ENCODE assay signal across 11 cellular contexts in genomic region chr11:13261600-13262061, GRCh38. TPM values are rescaled to one million over a fixed set of nuclear protein-coding genes. Genes with fewer than 3 reads are reported as not detected.
DNase-seq lines count a peak whose midpoint lies in the region; ATAC-seq, FAIRE-seq and TF ChIP-seq lines count a peak whose summit lies in the region.
"Had no signal": no experiment of that assay in that cellular context is flagged by ENCODE, and none has a peak within 500 bp of the region (broad histone marks: within the 10 kb centered on the region; RNA-seq: fewer than 3 reads in every experiment).

No MANE protein-coding gene starts in this region.

- no peak for TF ChIP-seq CTCF in astrocyte of the cerebellum (IDR thresholded peaks at IDR 0.05; ENCODE audit: low read depth, low read length, missing control alignments)
- no peak for TF ChIP-seq CTCF in stomach (IDR thresholded peaks at IDR 0.05)
- TF ChIP-seq CTCF in endothelial cell (IDR thresholded peaks at IDR 0.05; ENCODE audit: unreplicated experiment), result no peak
- no peak for TF ChIP-seq CTCF in glutamatergic neuron (IDR thresholded peaks at IDR 0.05; ENCODE audit: partially characterized antibody, unreplicated experiment)

- H3K27me3 ChIP-seq in stomach, result no peaks in the 10 kb centered on the region

- peaks cover 10 to 25% (median 16%) of the 10 kb centered on the region in 4 donors for H3K4me1 ChIP-seq in stomach

- H3K27me3 Mint-ChIP-seq in endothelial cell (ENCODE audit: unreplicated experiment) (peaks cover 5% of the 10 kb centered on the region), immature natural killer cell (ENCODE audit: low read depth in 3 of 3) (peaks cover 0 to 9% (median 3%) of the 10 kb centered on the region in 3 donors), glutamatergic neuron (ENCODE audit: unreplicated experiment) (no peaks in the 10 kb centered on the region)

- no peak overlapping the region for H3K27ac Mint-ChIP-seq in endothelial cell (ENCODE audit: unreplicated experiment)
- H3K27ac Mint-ChIP-seq in immature natural killer cell, result no peak overlapping the region
- H3K27ac Mint-ChIP-seq in glutamatergic neuron (ENCODE audit: unreplicated experiment), result no peak overlapping the region

- in situ Hi-C loops in astrocyte of the cerebellum (cut with HindIII; ENCODE audit: low sequenced_read_pairs), result loop anchor here (5.0 kb wide), 1 partner anchor 36 kb away; no protein-coding TSS in a partner anchor

- H3K9me3 Mint-ChIP-seq in endothelial cell (ENCODE audit: unreplicated experiment) (no peaks in the 10 kb centered on the region), immature natural killer cell (no peaks in the 10 kb centered on the region), glutamatergic neuron (ENCODE audit: unreplicated experiment) (no peaks in the 10 kb centered on the region)
- H3K9me3 Mint-ChIP-seq: brain, nephron had no signal

- no peak for ATAC-seq in GM21737 (IDR thresholded peaks at IDR 0.05; ENCODE audit: unreplicated experiment)

- intact Hi-C loops in stomach (cut with DNase I; ENCODE audit: low total_unique reads), result no loop called here

- peak; percentile 49 for DNase-seq in H54 (ENCODE audit: insufficient read length, low spot score)
- peak; percentile 49 for DNase-seq in astrocyte of the cerebellum (ENCODE audit: low read depth)
- peak; percentile 82 for DNase-seq in iris pigment epithelial cell (ENCODE audit: low read depth)
- DNase-seq in stomach, result no peak
- no peak for DNase-seq in endothelial cell (ENCODE audit: low spot score)
- no peak for DNase-seq in immature natural killer cell
- DNase-seq in glutamatergic neuron, result no peak
- DNase-seq: T-helper 1 cell had no signal

- no peaks in the 10 kb centered on the region for H3K9me3 ChIP-seq in stomach

- no peak overlapping the region for H3K4me3 ChIP-seq in astrocyte of the cerebellum (ENCODE audit: low read depth, low read length)
- no peak overlapping the region for H3K4me3 ChIP-seq in stomach

- TF ChIP-seq POLR2A in H54 (IDR thresholded peaks at IDR 0.05; ENCODE audit: low read depth, low read length) (no peak), stomach (IDR thresholded peaks at IDR 0.05) (no peak)

- no peak for TF ChIP-seq EP300 in stomach (IDR thresholded peaks at IDR 0.05)

- peaks cover 15% of the 10 kb centered on the region for H3K4me1 Mint-ChIP-seq in endothelial cell (ENCODE audit: unreplicated experiment)
- H3K4me1 Mint-ChIP-seq in immature natural killer cell, result no peaks in the 10 kb centered on the region
- H3K4me1 Mint-ChIP-seq in glutamatergic neuron (ENCODE audit: low read depth, unreplicated experiment), result peaks cover 8% of the 10 kb centered on the region

- H3K36me3 Mint-ChIP-seq in endothelial cell (ENCODE audit: low read depth, unreplicated experiment) (no peaks in the 10 kb centered on the region), immature natural killer cell (no peaks in the 10 kb centered on the region), glutamatergic neuron (ENCODE audit: unreplicated experiment) (no peaks in the 10 kb centered on the region)
- H3K36me3 Mint-ChIP-seq: brain had no signal

- H3K27ac ChIP-seq in stomach, result peak overlapping the region; percentile 25 to 77 (median 45)

- 42 to 64% (median 56%) methylated on average over 8 of the region's 8 CpGs for WGBS in stomach, 5 donors

- H3K4me3 Mint-ChIP-seq in endothelial cell (ENCODE audit: unreplicated experiment), result no peak overlapping the region
- H3K4me3 Mint-ChIP-seq in immature natural killer cell, result no peak overlapping the region
- no peak overlapping the region for H3K4me3 Mint-ChIP-seq in glutamatergic neuron (ENCODE audit: unreplicated experiment)
- H3K4me3 Mint-ChIP-seq: brain, nephron had no signal

- FAIRE-seq in H54 (lab: Jason Lieb, UNC), result peak; percentile 43

- H3K36me3 ChIP-seq in stomach, result no peaks in the 10 kb centered on the region

RNA-seq across cellular contexts. Expression of gene BMAL1, which starts 16.0 kb away (rescaled TPM):
- total RNA-seq in stomach (100 to 1,000 TPM in 1 of 5 donors, 10 to 100 TPM in 3, 1 to 10 TPM in 1; 7.1 to 132 (median 38.0) TPM), endothelial cell (ENCODE audit: unreplicated experiment) (7.7 TPM), glutamatergic neuron (ENCODE audit: unreplicated experiment) (8.6 TPM)
- polyA plus RNA-seq in stomach (10 to 100 TPM in 2 of 3 donors, 1 to 10 TPM in 1; 8.4 to 17.1 (median 13.1) TPM), immature natural killer cell (10 to 100 TPM; 20.2 to 29.6 (median 20.2) TPM)

Comparison
In these comparisons a context has a peak if more than half of its experiments do, and no peak if none do; other contexts are left out.
1. DNase-seq: peak in H54 (single experiment), astrocyte of the cerebellum (single experiment) and iris pigment epithelial cell (single experiment); none in stomach (single experiment), endothelial cell (single experiment), immature natural killer cell (0 of 3) and glutamatergic neuron (single experiment).